11 cellular contexts compared by ENCODE assay signal in genomic region chr18:73891572-73892421, GRCh38.
A peak's percentile ranks its signal among the peaks of the same experiment; 100 is the strongest.
DNase-seq lines count a peak whose midpoint lies in the region; ATAC-seq and TF ChIP-seq lines count a peak whose summit lies in the region.
"Had no signal": no experiment of that assay in that cellular context is flagged by ENCODE, and none has a peak within 500 bp of the region (broad histone marks: within the 10 kb centered on the region; RNA-seq: fewer than 3 reads in every experiment).

No MANE protein-coding gene starts in this region.

- H3K4me1 Mint-ChIP-seq in activated CD4-positive, alpha-beta T cell treated with anti-CD3 and anti-CD28 coated beads, Interleukin-2, amount 10 ng/mL, durations not matched to agents 24 days and 14 days, result no peaks in the 10 kb centered on the region

- no peak overlapping the region for H3K27ac ChIP-seq in neuronal stem cell (replicated peaks; ENCODE audit: low read length)

- H4K8ac ChIP-seq in neuronal stem cell (ENCODE audit: low read depth, low read length), result no peak overlapping the region

- no peak overlapping the region for H4K91ac ChIP-seq in neuronal stem cell (ENCODE audit: low read depth, low read length, poor library complexity)

- no peak overlapping the region for H3K4ac ChIP-seq in neuronal stem cell (ENCODE audit: low read length)

- H3K36me3 ChIP-seq in neuronal stem cell (replicated peaks in 1 of 2; ENCODE audit: control insufficient read depth in 2 of 2, insufficient read depth in 2 of 2, low read length in 2 of 2), result no peaks in the 10 kb centered on the region

- H3K4me2 ChIP-seq in neuronal stem cell (ENCODE audit: insufficient read depth, low read length, poor library complexity, severe bottlenecking), result peak overlapping the region; percentile 21

- H2BK12ac ChIP-seq in neuronal stem cell (ENCODE audit: low read length), result peak overlapping the region; percentile 4

- intact Hi-C loops in activated CD4-positive, alpha-beta T cell treated with anti-CD3 and anti-CD28 coated beads, Interleukin-2, amount 10 ng/mL, durations not matched to agents 24 days and 14 days (cut with micrococcal nuclease), result loop anchor here (5.0 kb wide), 1 partner anchor 226 kb away; no protein-coding TSS in a partner anchor

- H3K4me3 ChIP-seq in NB4 (ENCODE audit: low read depth, low read length) (no peak overlapping the region), choroid plexus epithelial cell (ENCODE audit: low read depth, low read length) (no peak overlapping the region), neuronal stem cell (ENCODE audit: low read length in 2 of 2) (no peak overlapping the region)

- peak overlapping the region; percentile 21 for H2AK5ac ChIP-seq in neuronal stem cell (ENCODE audit: low read depth, low read length)

- no peak overlapping the region for H2BK15ac ChIP-seq in neuronal stem cell (ENCODE audit: low read length)

- H2BK5ac ChIP-seq in neuronal stem cell (ENCODE audit: low read length), result no peak overlapping the region

- H3K36me3 Mint-ChIP-seq in activated CD4-positive, alpha-beta T cell treated with anti-CD3 and anti-CD28 coated beads, Interleukin-2, amount 10 ng/mL, durations not matched to agents 24 days and 14 days (ENCODE audit: low read depth), result no peaks in the 10 kb centered on the region
- H3K36me3 Mint-ChIP-seq: brain had no signal

- no peak overlapping the region for H3K4me3 Mint-ChIP-seq in activated CD4-positive, alpha-beta T cell treated with anti-CD3 and anti-CD28 coated beads, Interleukin-2, amount 10 ng/mL, durations not matched to agents 24 days and 14 days

- TF ChIP-seq CTCF in NB4 (IDR thresholded peaks at IDR 0.05; ENCODE audit: low read depth, low read length) (no peak), choroid plexus epithelial cell (conservative IDR thresholded peaks at IDR 0.05; ENCODE audit: low read depth, low read length) (peak; percentile 35)

- no peak overlapping the region for H3K23ac ChIP-seq in neuronal stem cell (ENCODE audit: low read depth, low read length, poor library complexity)

- no peak overlapping the region for H2BK120ac ChIP-seq in neuronal stem cell (ENCODE audit: low read depth, low read length)

- peaks cover 3 to 16% of the 10 kb centered on the region in 2 donors for H3K4me1 ChIP-seq in neuronal stem cell (ENCODE audit: control insufficient read depth in 2 of 2, insufficient read depth in 1 of 2, low read depth in 1 of 2, low read length in 2 of 2)

- peak overlapping the region; percentile 27 for H3K14ac ChIP-seq in neuronal stem cell (ENCODE audit: low read length)

- no peak for TF ChIP-seq POLR2A in NB4 (IDR thresholded peaks at IDR 0.05; ENCODE audit: extremely low read depth, insufficient read length)

- peak; percentile 55 for DNase-seq in activated CD4-positive, alpha-beta T cell treated with anti-CD3 and anti-CD28 coated beads, Interleukin-2, amount 10 ng/mL, durations not matched to agents 24 days and 14 days
- DNase-seq in activated CD4-positive, alpha-beta T cell treated with anti-CD3 and anti-CD28 coated beads, Interleukin-2, amount 50 U/mL, for 48 hours, result no peak
- peak; percentile 4 for DNase-seq in NB4 (ENCODE audit: low read depth)
- DNase-seq in choroid plexus epithelial cell (ENCODE audit: low read depth), result no peak
- DNase-seq in neuronal stem cell (ENCODE audit: low spot score), result peak; percentile 73
- no peak for DNase-seq in activated CD4-positive, CD25-positive, alpha-beta regulatory T cell treated with anti-CD3 and anti-CD28 coated beads, Interleukin-2, amount 50 U/mL, for 72 hours
- DNase-seq: activated CD8-positive, alpha-beta memory T cell treated with anti-CD3 and anti-CD28 coated beads, Interleukin-2, amount 50 U/mL, for 48 hours; kidney glomerular epithelial cell had no signal

- peak overlapping the region; percentile 86 for H3K18ac ChIP-seq in neuronal stem cell (ENCODE audit: low read length)

- no peak overlapping the region for H3K9ac ChIP-seq in neuronal stem cell (ENCODE audit: low read depth, low read length, poor library complexity)

- H3K27me3 Mint-ChIP-seq in activated CD4-positive, alpha-beta T cell treated with anti-CD3 and anti-CD28 coated beads, Interleukin-2, amount 10 ng/mL, durations not matched to agents 24 days and 14 days, result no peaks in the 10 kb centered on the region

- ATAC-seq in GM21367 (IDR thresholded peaks at IDR 0.05; ENCODE audit: unreplicated experiment) (no peak), GM18909 (IDR thresholded peaks at IDR 0.05; ENCODE audit: poor library complexity, unreplicated experiment) (no peak)

- H3K27ac Mint-ChIP-seq in activated CD4-positive, alpha-beta T cell treated with anti-CD3 and anti-CD28 coated beads, Interleukin-2, amount 10 ng/mL, durations not matched to agents 24 days and 14 days, result no peak overlapping the region
- H3K27ac Mint-ChIP-seq: brain had no signal

- no peaks in the 10 kb centered on the region for H3K79me1 ChIP-seq in neuronal stem cell (ENCODE audit: low read depth, low read length)

- no peaks in the 10 kb centered on the region for H3K27me3 ChIP-seq in neuronal stem cell (ENCODE audit: control insufficient read depth in 3 of 3, insufficient read depth in 3 of 3, low read depth in 1 of 3, low read length in 3 of 3)

- no peaks in the 10 kb centered on the region for H3K9me3 Mint-ChIP-seq in activated CD4-positive, alpha-beta T cell treated with anti-CD3 and anti-CD28 coated beads, Interleukin-2, amount 10 ng/mL, durations not matched to agents 24 days and 14 days
- H3K9me3 Mint-ChIP-seq: brain had no signal

- H3K9me3 ChIP-seq in neuronal stem cell (replicated peaks in 1 of 2; ENCODE audit: control insufficient read depth in 2 of 2, insufficient read depth in 1 of 2, low read depth in 1 of 2, low read length in 2 of 2), result no peaks in the 10 kb centered on the region

- H2AFZ ChIP-seq in neuronal stem cell (ENCODE audit: low read length), result no peak overlapping the region

- WGBS in neuronal stem cell (ENCODE audit: extremely low coverage in 2 of 2, insufficient read length in 2 of 2, insufficient replicate concordance in 1 of 2), 2 donors, result no CpG with 5 or more reads among the region's 20 CpGs

Comparison
In these comparisons a context has a peak if more than half of its experiments do, and no peak if none do; other contexts are left out.
1. DNase-seq: peak in activated CD4-positive, alpha-beta T cell treated with anti-CD3 and anti-CD28 coated beads, Interleukin-2, amount 10 ng/mL, durations not matched to agents 24 days and 14 days (single experiment), NB4 (single experiment) and neuronal stem cell (single experiment); none in activated CD4-positive, alpha-beta T cell treated with anti-CD3 and anti-CD28 coated beads, Interleukin-2, amount 50 U/mL, for 48 hours (0 of 2), choroid plexus epithelial cell (single experiment) and activated CD4-positive, CD25-positive, alpha-beta regulatory T cell treated with anti-CD3 and anti-CD28 coated beads, Interleukin-2, amount 50 U/mL, for 72 hours (single experiment).